ENCODE assay signal across 20 cellular contexts in the genomic region with DNA sequence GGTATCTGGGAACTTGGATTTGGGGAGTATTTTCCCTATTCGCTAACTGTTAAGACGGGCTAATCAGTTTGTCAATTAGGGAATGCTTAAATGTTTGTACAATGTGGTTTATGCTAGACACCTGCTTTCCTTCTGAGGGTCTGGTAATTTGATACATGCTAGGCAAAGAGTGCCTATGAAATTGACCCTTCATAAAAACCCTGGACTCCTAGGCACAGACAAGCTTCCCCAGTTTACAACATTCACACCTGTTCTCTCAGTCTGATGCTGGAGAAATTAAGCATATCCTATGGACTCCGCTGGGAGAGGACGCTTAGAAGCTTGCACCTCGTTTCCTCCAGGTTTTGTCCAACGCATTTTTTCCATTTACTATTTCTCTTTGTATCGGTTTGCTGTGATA. TPM values are rescaled to one million over a fixed set of nuclear protein-coding genes. Genes with fewer than 3 reads are reported as not detected.
DNase-seq lines count a peak whose midpoint lies in the region; ATAC-seq and TF ChIP-seq lines count a peak whose summit lies in the region.
"Had no signal": no experiment of that assay in that cellular context is flagged by ENCODE, and none has a peak within 500 bp of the region (broad histone marks: within the 10 kb centered on the region; RNA-seq: fewer than 3 reads in every experiment).

No MANE protein-coding gene starts in this region.

- H3K9me3 ChIP-seq in right atrium auricular region (peaks cover 0 to 7% of the 10 kb centered on the region in 2 donors), heart right ventricle (peaks cover 0 to 17% (median 0%) of the 10 kb centered on the region in 11 donors)
- H3K9me3 ChIP-seq: HAP-1 had no signal

- no peaks in the 10 kb centered on the region for H3K27me3 ChIP-seq in right atrium auricular region
- no peaks in the 10 kb centered on the region for H3K27me3 ChIP-seq in heart right ventricle
- H3K27me3 ChIP-seq: SJCRH30 had no signal

- intact Hi-C loops in heart right ventricle (cut with DNase I) = no loop called here

- DNase-seq in right atrium auricular region (ENCODE audit: low spot score) (peak; percentile 1), heart right ventricle (no peak), NCI-H1436 treated with DMSO at 0.1 percent for 48 hours (lab: John Stamatoyannopoulos, UW) (peak; percentile 79), NCI-H526 treated with DMSO at 0.1 percent for 48 hours (lab: John Stamatoyannopoulos, UW) (peak; percentile 8), NCI-H187 (lab: John Stamatoyannopoulos, UW) (no peak), HT-29 (ENCODE audit: low spot score) (no peak)
- no peak for DNase-seq in activated naive CD4-positive, alpha-beta T cell treated with anti-CD3 and anti-CD28 coated beads, Interleukin-2, amount 50 U/mL, for 16 hours
- DNase-seq in NK-92 treated with Interleukin-12 subunit alpha and Interleukin-12 subunit beta, amount 100 ng/mL, for 24 hours (lab: John Stamatoyannopoulos, UW) = no peak
- DNase-seq: Caco-2; CD4-positive, CD25-positive, alpha-beta regulatory T cell; DMS 273 treated with DMSO at 0.1 percent for 48 hours; GM23248; KG1; NCI-H2081; NCI-H226; NCI-H774; OCI-M1; T-cell had no signal

- no peak for ATAC-seq in heart right ventricle
- ATAC-seq: T-cell had no signal

- H3K4me3 ChIP-seq in right atrium auricular region = no peak overlapping the region
- no peak overlapping the region for H3K4me3 ChIP-seq in heart right ventricle
- H3K4me3 ChIP-seq: GM23248, HAP-1, SJCRH30 had no signal

- no peaks in the 10 kb centered on the region for H3K36me3 ChIP-seq in right atrium auricular region
- H3K36me3 ChIP-seq in heart right ventricle = no peaks in the 10 kb centered on the region
- H3K36me3 ChIP-seq: HAP-1, SJCRH30 had no signal

- H3K4me1 ChIP-seq in right atrium auricular region (no peaks in the 10 kb centered on the region), heart right ventricle (no peaks in the 10 kb centered on the region)
- H3K4me1 ChIP-seq: HAP-1 had no signal

- no peak for TF ChIP-seq CTCF in right atrium auricular region (IDR thresholded peaks at IDR 0.05)
- no peak for TF ChIP-seq CTCF in heart right ventricle (IDR thresholded peaks at IDR 0.05)

- H3K27ac ChIP-seq in right atrium auricular region = no peak overlapping the region
- no peak overlapping the region for H3K27ac ChIP-seq in heart right ventricle
- H3K27ac ChIP-seq: GM23248, SJCRH30 had no signal

- WGBS in heart right ventricle, 2 donors = 84 to 90% methylated on average over 7 of the region's 7 CpGs

RNA-seq across cellular contexts. Expression of a gene that starts 38.2 kb away (rescaled TPM):
- total RNA-seq in right atrium auricular region (1 to 10 TPM; 5.2 to 7.8 TPM), heart right ventricle (10 to 100 TPM in 3 of 10 donors, 1 to 10 TPM in 7; 3.9 to 12.6 (median 7.3) TPM)
- polyA plus RNA-seq in heart right ventricle = 10 to 100 TPM in 1 of 2 donors, 1 to 10 TPM in 1; 2.9 to 26.1 TPM
- total RNA-seq in HT-29 (2014; rRNA removed; shearing (Covaris generic)) = 3.1 and 4.8 TPM in 2 replicates
- polyA plus RNA-seq: CD4-positive, CD25-positive, alpha-beta regulatory T cell had no signal

Comparison
In these comparisons a context has a peak if more than half of its experiments do, and no peak if none do; other contexts are left out.
1. DNase-seq: peak in right atrium auricular region (single experiment), NCI-H1436 treated with DMSO at 0.1 percent for 48 hours (single experiment) and NCI-H526 treated with DMSO at 0.1 percent for 48 hours (single experiment); none in heart right ventricle (0 of 2), activated naive CD4-positive, alpha-beta T cell treated with anti-CD3 and anti-CD28 coated beads, Interleukin-2, amount 50 U/mL, for 16 hours (single experiment), NCI-H187 (0 of 2), HT-29 (single experiment) and NK-92 treated with Interleukin-12 subunit alpha and Interleukin-12 subunit beta, amount 100 ng/mL, for 24 hours (single experiment).